ENCODE assay signal across 21 cellular contexts in genomic region chr4:1369091-1369450, GRCh38. TPM values are rescaled to one million over a fixed set of nuclear protein-coding genes. Genes with fewer than 3 reads are reported as not detected.
"Had no signal": no experiment of that assay in that cellular context is flagged by ENCODE, and none has a peak within 500 bp of the region (broad histone marks: within the 10 kb centered on the region; RNA-seq: fewer than 3 reads in every experiment).

No MANE protein-coding gene starts in this region.

- H3K9ac ChIP-seq: parathyroid adenoma had no signal

- H3K4me1 ChIP-seq: parathyroid adenoma had no signal

- H3K4me3 Mint-ChIP-seq: activated CD4-positive, alpha-beta memory T cell treated with anti-CD3 and anti-CD28 coated beads, Interleukin-2, amount 10 ng/mL, durations not matched to agents 7 days and 5 days; activated naive CD8-positive, alpha-beta T cell; activated T-cell treated with anti-CD3 and anti-CD28 coated beads, Interleukin-2, amount 50 U/mL, for 4 hours; brain; central memory CD8-positive, alpha-beta T cell; effector memory CD8-positive, alpha-beta T cell; immature natural killer cell; neural crest cell; T-helper 17 cell had no signal

- H3K9me3 Mint-ChIP-seq: activated CD4-positive, alpha-beta memory T cell treated with anti-CD3 and anti-CD28 coated beads, Interleukin-2, amount 10 ng/mL, durations not matched to agents 7 days and 5 days; activated T-cell treated with anti-CD3 and anti-CD28 coated beads, Interleukin-2, amount 50 U/mL, for 4 hours; central memory CD8-positive, alpha-beta T cell; effector memory CD8-positive, alpha-beta T cell; immature natural killer cell; neural crest cell had no signal

- FAIRE-seq: small intestine had no signal

- H3K27ac ChIP-seq: epithelial cell of prostate, parathyroid adenoma had no signal

- H3K27ac Mint-ChIP-seq: activated CD4-positive, alpha-beta memory T cell treated with anti-CD3 and anti-CD28 coated beads, Interleukin-2, amount 10 ng/mL, durations not matched to agents 7 days and 5 days; activated naive CD8-positive, alpha-beta T cell; effector memory CD8-positive, alpha-beta T cell; immature natural killer cell; T-helper 17 cell had no signal

- H3K4me1 Mint-ChIP-seq: activated CD4-positive, alpha-beta memory T cell treated with anti-CD3 and anti-CD28 coated beads, Interleukin-2, amount 10 ng/mL, durations not matched to agents 7 days and 5 days had no signal

- H3K27me3 Mint-ChIP-seq: activated CD4-positive, alpha-beta memory T cell treated with anti-CD3 and anti-CD28 coated beads, Interleukin-2, amount 10 ng/mL, durations not matched to agents 7 days and 5 days; activated naive CD8-positive, alpha-beta T cell; brain; central memory CD8-positive, alpha-beta T cell; effector memory CD8-positive, alpha-beta T cell; T-helper 17 cell had no signal

- ATAC-seq: activated T-cell treated with anti-CD3 and anti-CD28 coated beads, Interleukin-2, amount 50 U/mL, for 4 hours; effector memory CD8-positive, alpha-beta T cell; T-helper 17 cell had no signal

- DNase-seq: activated CD4-positive, alpha-beta memory T cell treated with anti-CD3 and anti-CD28 coated beads, Interleukin-2, amount 10 ng/mL, durations not matched to agents 7 days and 5 days; activated CD4-positive, alpha-beta T cell treated with anti-CD3 and anti-CD28 coated beads for 4 hours; activated T-cell treated with anti-CD3 and anti-CD28 coated beads, Interleukin-2, amount 50 U/mL, for 4 hours; amniotic stem cell; cortex of kidney; effector memory CD8-positive, alpha-beta T cell; foreskin melanocyte; immature natural killer cell; midbrain; small intestine had no signal

RNA-seq across cellular contexts. Expression of gene NKX1-1, which starts 37.2 kb away (rescaled TPM):
- total RNA-seq: activated CD4-positive, alpha-beta memory T cell treated with anti-CD3 and anti-CD28 coated beads, Interleukin-2, amount 10 ng/mL, durations not matched to agents 7 days and 5 days; activated T-cell treated with anti-CD3 and anti-CD28 coated beads, Interleukin-2, amount 50 U/mL, for 4 hours; fibroblast of lung; lung microvascular endothelial cell; neural crest cell; T-helper 17 cell; urinary bladder had no signal
- polyA plus RNA-seq: fibroblast of lung, immature natural killer cell, small intestine, thymus, urinary bladder had no signal
